ENCODE assay signal across 17 cellular contexts in genomic region chr9:91781906-91782305, GRCh38.
DNase-seq lines count a peak whose midpoint lies in the region; ATAC-seq and TF ChIP-seq lines count a peak whose summit lies in the region.
"Had no signal": no experiment of that assay in that cellular context is flagged by ENCODE, and none has a peak within 500 bp of the region (broad histone marks: within the 10 kb centered on the region; RNA-seq: fewer than 3 reads in every experiment).

No MANE protein-coding gene starts in this region.

- H3K36me3 Mint-ChIP-seq in GM23338 (ENCODE audit: low read depth) (no peaks in the 10 kb centered on the region; the same call in 2 of the 3 replicates), osteocyte (ENCODE audit: unreplicated experiment) (peaks cover 10% of the 10 kb centered on the region), type B pancreatic cell (peaks cover 12% of the 10 kb centered on the region)
- no peaks in the 10 kb centered on the region for H3K36me3 Mint-ChIP-seq in stimulated activated naive B cell treated with anti-CD40 and anti-IgM and Interleukin-4, amounts not matched to agents 10 μg/mL and 1 μg/mL and 100 μg/mL, for 72 hours

- no peak overlapping the region for H3K4me3 Mint-ChIP-seq in GM23338
- no peak overlapping the region for H3K4me3 Mint-ChIP-seq in osteocyte (ENCODE audit: unreplicated experiment)
- no peak overlapping the region for H3K4me3 Mint-ChIP-seq in stimulated activated naive B cell treated with anti-CD40 and anti-IgM and Interleukin-4, amounts not matched to agents 10 μg/mL and 1 μg/mL and 100 μg/mL, for 72 hours
- H3K4me3 Mint-ChIP-seq in type B pancreatic cell, result no peak overlapping the region
- H3K4me3 Mint-ChIP-seq: CD4-positive, alpha-beta T cell had no signal

- no peaks in the 10 kb centered on the region for H4K20me1 ChIP-seq in GM23338 (replicated peaks; ENCODE audit: insufficient read depth)

- no peak overlapping the region for H3K4ac ChIP-seq in mesendoderm (ENCODE audit: low read depth, low read length)

- H3K9me3 Mint-ChIP-seq in GM23338 (no peaks in the 10 kb centered on the region; the same call in 2 of the 3 replicates), osteocyte (ENCODE audit: unreplicated experiment) (no peaks in the 10 kb centered on the region), type B pancreatic cell (peaks cover 6% of the 10 kb centered on the region)
- H3K9me3 Mint-ChIP-seq in stimulated activated naive B cell treated with anti-CD40 and anti-IgM and Interleukin-4, amounts not matched to agents 10 μg/mL and 1 μg/mL and 100 μg/mL, for 72 hours, result no peaks in the 10 kb centered on the region
- H3K9me3 Mint-ChIP-seq: CD4-positive, alpha-beta T cell had no signal

- H3K4me1 Mint-ChIP-seq in GM23338, result peaks cover 15% of the 10 kb centered on the region; the same call in 2 of the 3 replicates
- peaks cover 44% of the 10 kb centered on the region for H3K4me1 Mint-ChIP-seq in osteocyte (ENCODE audit: unreplicated experiment)
- H3K4me1 Mint-ChIP-seq in stimulated activated naive B cell treated with anti-CD40 and anti-IgM and Interleukin-4, amounts not matched to agents 10 μg/mL and 1 μg/mL and 100 μg/mL, for 72 hours, result no peaks in the 10 kb centered on the region
- H3K4me1 Mint-ChIP-seq in type B pancreatic cell (ENCODE audit: unreplicated experiment), result peaks cover 64% of the 10 kb centered on the region

- H3K9ac ChIP-seq in colonic mucosa (ENCODE audit: low read depth in 2 of 2, low read length in 2 of 2) (no peak overlapping the region), mesendoderm (ENCODE audit: low read length) (no peak overlapping the region)
- H3K9ac ChIP-seq: GM23248 had no signal

- H3K4me3 ChIP-seq in GM23338 (no peak overlapping the region), colonic mucosa (no peak overlapping the region), mesendoderm (ENCODE audit: low read length) (no peak overlapping the region), MG63 (no peak overlapping the region)
- H3K4me3 ChIP-seq: A549, GM23248 had no signal

- H3K56ac ChIP-seq in mesendoderm (ENCODE audit: low read length), result no peak overlapping the region

- DNase-seq in GM23338 (ENCODE audit: low spot score) (no peak), colonic mucosa (peak; percentile 6), mesendoderm (peak; percentile 28), osteocyte (ENCODE audit: extremely low spot score, unreplicated experiment) (peak; percentile 68), hippocampal formation (lab: John Stamatoyannopoulos, UW) (no peak), MG63 (no peak), type B pancreatic cell (ENCODE audit: extremely low spot score, unreplicated experiment) (no peak)
- no peak for DNase-seq in stimulated activated naive B cell treated with anti-CD40 and anti-IgM and Interleukin-4, amounts not matched to agents 10 μg/mL and 1 μg/mL and 100 μg/mL, for 72 hours
- DNase-seq: Caco-2; CD4-positive, alpha-beta T cell; GF-D8; GM23248; NCI-H1105 treated with DMSO at 0.1 percent for 48 hours; NCI-H1694 had no signal

- H3K79me1 ChIP-seq in mesendoderm (ENCODE audit: low read length), result peaks cover 33% of the 10 kb centered on the region

- no peak for TF ChIP-seq CTCF in GM23338 (conservative IDR thresholded peaks at IDR 0.05; ENCODE audit: low read depth in 2 of 2)
- no peak for TF ChIP-seq CTCF in colonic mucosa (IDR thresholded peaks at IDR 0.05)
- TF ChIP-seq CTCF in osteocyte (IDR thresholded peaks at IDR 0.05), result no peak
- TF ChIP-seq CTCF in type B pancreatic cell (conservative IDR thresholded peaks at IDR 0.05), result no peak

- H3F3A ChIP-seq in GM23338 (replicated peaks; ENCODE audit: low read depth), result no peaks in the 10 kb centered on the region

- H2BK5ac ChIP-seq in mesendoderm (ENCODE audit: low read length), result no peak overlapping the region

- no peaks in the 10 kb centered on the region for H3K9me3 ChIP-seq in colonic mucosa
- H3K9me3 ChIP-seq in MG63, result no peaks in the 10 kb centered on the region
- H3K9me3 ChIP-seq: A549, Caco-2 had no signal

- no peaks in the 10 kb centered on the region for H3K9me2 ChIP-seq in GM23338 (ENCODE audit: insufficient read depth)

- H2BK120ac ChIP-seq in mesendoderm (ENCODE audit: low read depth, low read length), result no peak overlapping the region

- no peak overlapping the region for H3K27ac ChIP-seq in GM23338 (ENCODE audit: low read depth)
- no peak overlapping the region for H3K27ac ChIP-seq in colonic mucosa
- no peak overlapping the region for H3K27ac ChIP-seq in mesendoderm (ENCODE audit: low read depth, low read length)
- H3K27ac ChIP-seq: A549, GM23248 had no signal

- H3K36me3 ChIP-seq in GM23338 (ENCODE audit: insufficient read depth) (no peaks in the 10 kb centered on the region), colonic mucosa (no peaks in the 10 kb centered on the region), mesendoderm (ENCODE audit: control insufficient read depth, insufficient read depth, low read length) (no peaks in the 10 kb centered on the region), MG63 (no peaks in the 10 kb centered on the region)

- H2AK5ac ChIP-seq in mesendoderm (ENCODE audit: low read length), result no peak overlapping the region

- peak; percentile 83 for ATAC-seq in GM23338
- ATAC-seq in stimulated activated naive B cell treated with anti-CD40 and anti-IgM and Interleukin-4, amounts not matched to agents 10 μg/mL and 1 μg/mL and 100 μg/mL, for 72 hours (replicated peaks), result no peak
- ATAC-seq: A549, HCT116, Panc1 had no signal

- H3K27ac Mint-ChIP-seq in GM23338 (no peak overlapping the region), osteocyte (ENCODE audit: unreplicated experiment) (peak overlapping the region; percentile 14), type B pancreatic cell (no peak overlapping the region)
- no peak overlapping the region for H3K27ac Mint-ChIP-seq in stimulated activated naive B cell treated with anti-CD40 and anti-IgM and Interleukin-4, amounts not matched to agents 10 μg/mL and 1 μg/mL and 100 μg/mL, for 72 hours

- no peaks in the 10 kb centered on the region for H3K79me2 ChIP-seq in GM23338 (replicated peaks; ENCODE audit: insufficient read depth)
- H3K79me2 ChIP-seq in mesendoderm (ENCODE audit: control insufficient read depth, insufficient read depth, low read length), result peaks cover 14% of the 10 kb centered on the region

- H3K23ac ChIP-seq in mesendoderm (ENCODE audit: low read length), result no peak overlapping the region

- no peak overlapping the region for H2AFZ ChIP-seq in GM23338
- H2AFZ ChIP-seq: GM23248 had no signal

- no peak overlapping the region for H3K18ac ChIP-seq in mesendoderm (ENCODE audit: low read length)

- H3K4me2 ChIP-seq in GM23338 (0 out of 2 replicates have a peak overlapping the region, but pooled peaks have one; percentile 33), mesendoderm (ENCODE audit: low read length) (no peak overlapping the region)
- H3K4me2 ChIP-seq: A549 had no signal

- H4K8ac ChIP-seq in mesendoderm (ENCODE audit: low read depth, low read length), result no peak overlapping the region

- intact Hi-C loops in colonic mucosa (cut with DNase I), result no loop called here

- H3K27me3 Mint-ChIP-seq in GM23338 (ENCODE audit: insufficient read depth, low read depth, poor library complexity), result peaks cover 5% of the 10 kb centered on the region
- no peaks in the 10 kb centered on the region for H3K27me3 Mint-ChIP-seq in osteocyte (ENCODE audit: unreplicated experiment)
- H3K27me3 Mint-ChIP-seq in stimulated activated naive B cell treated with anti-CD40 and anti-IgM and Interleukin-4, amounts not matched to agents 10 μg/mL and 1 μg/mL and 100 μg/mL, for 72 hours, result peaks cover 32 to 39% of the 10 kb centered on the region in 2 donors
- H3K27me3 Mint-ChIP-seq in type B pancreatic cell, result no peaks in the 10 kb centered on the region

- H2BK15ac ChIP-seq in mesendoderm (replicated peaks; ENCODE audit: low read depth), result no peak overlapping the region

- H3K27me3 ChIP-seq in GM23338 (ENCODE audit: insufficient read depth) (no peaks in the 10 kb centered on the region), colonic mucosa (no peaks in the 10 kb centered on the region), mesendoderm (ENCODE audit: insufficient read depth, low read length, poor library complexity) (no peaks in the 10 kb centered on the region), MG63 (no peaks in the 10 kb centered on the region)

- H3K4me1 ChIP-seq in GM23338 (ENCODE audit: insufficient read depth) (peaks cover 8% of the 10 kb centered on the region), colonic mucosa (no peaks in the 10 kb centered on the region), mesendoderm (ENCODE audit: control insufficient read depth, low read depth, low read length) (peaks cover 2% of the 10 kb centered on the region)
- H3K4me1 ChIP-seq: A549, Caco-2 had no signal

- no peak overlapping the region for H4K5ac ChIP-seq in mesendoderm (ENCODE audit: low read length)

- no CpG with 5 or more reads among the region's 3 CpGs for WGBS in mesendoderm (ENCODE audit: extremely low coverage, insufficient coverage, low lambda C conversion rate)

Comparison
In these comparisons a context has a peak if more than half of its experiments do, and no peak if none do; other contexts are left out.
1. DNase-seq: peak in colonic mucosa (single experiment), mesendoderm (single experiment) and osteocyte (single experiment); none in GM23338 (single experiment), stimulated activated naive B cell treated with anti-CD40 and anti-IgM and Interleukin-4, amounts not matched to agents 10 μg/mL and 1 μg/mL and 100 μg/mL, for 72 hours (single experiment), hippocampal formation (0 of 2), MG63 (single experiment) and type B pancreatic cell (single experiment).